In the genomic region with DNA sequence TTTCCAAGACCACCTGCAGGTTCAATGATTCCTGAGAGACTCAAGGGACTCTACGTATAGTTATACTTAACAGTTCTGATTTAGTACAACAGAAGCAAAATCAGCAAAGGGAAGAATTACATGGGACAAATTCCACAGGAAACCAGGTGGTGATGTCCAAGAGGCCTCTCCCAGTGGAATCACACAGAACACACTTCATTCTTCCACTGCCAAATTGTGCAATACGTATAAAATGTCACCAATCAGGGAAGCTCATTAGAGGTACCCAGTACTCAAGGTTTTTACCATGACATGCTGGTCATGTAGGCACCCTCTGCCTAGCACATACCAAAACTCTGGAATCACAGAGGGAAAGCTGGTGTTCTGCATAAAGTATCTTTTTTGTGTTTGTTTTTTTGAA, we compare ENCODE assay signal across 33 cellular contexts. TPM values are rescaled to one million over a fixed set of nuclear protein-coding genes. Genes with fewer than 3 reads are reported as not detected.
"Had no signal": no experiment of that assay in that cellular context is flagged by ENCODE, and none has a peak within 500 bp of the region (broad histone marks: within the 10 kb centered on the region; RNA-seq: fewer than 3 reads in every experiment).

No MANE protein-coding gene starts in this region.

- H3K9me3 Mint-ChIP-seq: activated B cell treated with CpG ODN at 0.5 μM for 24 hours; activated CD8-positive, alpha-beta T cell treated with anti-CD3 and anti-CD28 coated beads for 36 hours; activated T-helper 1 cell treated with anti-CD3 and anti-CD28 coated beads, Interleukin-12 subunit alpha, Interleukin-12 subunit beta, Interleukin-2, Interleukin-4 antibody, amounts not matched to agents 30 ng/mL and 10 ng/mL and 1 ng/mL, durations not matched to agents 14 hours and 24 hours and 36 hours; activated T-helper 2 cell treated with anti-CD3 and anti-CD28 coated beads, Interferon-gamma antibody, Interleukin-2, Interleukin-4, amounts not matched to agents 10 μg/mL and 5 μg/mL and 100 μg/mL, durations not matched to agents 14 hours and 24 hours and 36 hours; central memory CD8-positive, alpha-beta T cell; dendritic cell treated with granulocyte-macrophage colony-stimulating factor and Interleukin-4, amounts not matched to agents 40 ng/mL and 50 ng/mL, for 4 days; endodermal cell; T-cell; T-helper 1 cell treated with Interleukin-12 subunit alpha and Interleukin-12 subunit beta and Interleukin-4 antibody, amounts not matched to agents 30 μg/mL and 1 μg/mL, for 36 hours; T-helper 2 cell treated with Interferon-gamma antibody and Interleukin-4, amounts not matched to agents 5 μg/mL and 100 μg/mL, for 36 hours had no signal

- DNase-seq: activated B cell treated with CpG ODN at 0.5 μM for 24 hours; activated CD4-positive, alpha-beta T cell treated with anti-CD3 and anti-CD28 coated beads for 48 hours; activated CD4-positive, alpha-beta T cell treated with anti-CD3 and anti-CD28 coated beads, Interleukin-2, amount 50 U/mL, for 1 hour; activated CD4-positive, alpha-beta T cell treated with anti-CD3 and anti-CD28 coated beads, Interleukin-2, amount 50 U/mL, for 48 hours; activated CD8-positive, alpha-beta memory T cell treated with anti-CD3 and anti-CD28 coated beads for 24 hours; activated CD8-positive, alpha-beta T cell treated with anti-CD3 and anti-CD28 coated beads for 36 hours; activated naive CD4-positive, alpha-beta T cell treated with anti-CD3 and anti-CD28 coated beads, Interleukin-2, amount 50 U/mL, for 16 hours; activated T-cell treated with anti-CD3 and anti-CD28 coated beads, Interleukin-2, amount 50 U/mL, for 48 hours; amniotic stem cell; anterior cingulate cortex; brain microvascular endothelial cell; effector memory CD4-positive, alpha-beta T cell; endodermal cell; foreskin fibroblast; T-cell; T1000; WERI-Rb-1 had no signal

- FAIRE-seq: astrocyte, bronchial epithelial cell, frontal cortex had no signal

- H3K4me1 Mint-ChIP-seq: central memory CD8-positive, alpha-beta T cell had no signal

- H3K4me3 Mint-ChIP-seq: activated B cell treated with CpG ODN at 0.5 μM for 24 hours; activated CD8-positive, alpha-beta T cell treated with anti-CD3 and anti-CD28 coated beads for 36 hours; activated naive CD8-positive, alpha-beta T cell; activated T-helper 1 cell treated with anti-CD3 and anti-CD28 coated beads, Interleukin-12 subunit alpha, Interleukin-12 subunit beta, Interleukin-2, Interleukin-4 antibody, amounts not matched to agents 30 ng/mL and 10 ng/mL and 1 ng/mL, durations not matched to agents 14 hours and 24 hours and 36 hours; central memory CD8-positive, alpha-beta T cell; dendritic cell treated with granulocyte-macrophage colony-stimulating factor and Interleukin-4, amounts not matched to agents 40 ng/mL and 50 ng/mL, for 4 days; endodermal cell; T-cell; T-helper 1 cell treated with Interleukin-12 subunit alpha and Interleukin-12 subunit beta and Interleukin-4 antibody, amounts not matched to agents 30 μg/mL and 1 μg/mL, for 36 hours; T-helper 2 cell treated with Interferon-gamma antibody and Interleukin-4, amounts not matched to agents 5 μg/mL and 100 μg/mL, for 36 hours had no signal

- H3K27me3 Mint-ChIP-seq: activated B cell treated with CpG ODN at 0.5 μM for 24 hours; activated CD8-positive, alpha-beta T cell treated with anti-CD3 and anti-CD28 coated beads for 36 hours; activated naive CD8-positive, alpha-beta T cell; central memory CD8-positive, alpha-beta T cell; dendritic cell treated with granulocyte-macrophage colony-stimulating factor and Interleukin-4, amounts not matched to agents 40 ng/mL and 50 ng/mL, for 4 days; T-cell had no signal

- H3K27ac Mint-ChIP-seq: activated B cell treated with CpG ODN at 0.5 μM for 24 hours; activated CD8-positive, alpha-beta T cell treated with anti-CD3 and anti-CD28 coated beads for 36 hours; activated naive CD8-positive, alpha-beta T cell; activated T-helper 1 cell treated with anti-CD3 and anti-CD28 coated beads, Interleukin-12 subunit alpha, Interleukin-12 subunit beta, Interleukin-2, Interleukin-4 antibody, amounts not matched to agents 30 ng/mL and 10 ng/mL and 1 ng/mL, durations not matched to agents 14 hours and 24 hours and 36 hours; activated T-helper 2 cell treated with anti-CD3 and anti-CD28 coated beads, Interferon-gamma antibody, Interleukin-2, Interleukin-4, amounts not matched to agents 10 μg/mL and 5 μg/mL and 100 μg/mL, durations not matched to agents 14 hours and 24 hours and 36 hours; dendritic cell treated with granulocyte-macrophage colony-stimulating factor and Interleukin-4, amounts not matched to agents 40 ng/mL and 50 ng/mL, for 4 days; endodermal cell; T-helper 1 cell treated with Interleukin-12 subunit alpha and Interleukin-12 subunit beta and Interleukin-4 antibody, amounts not matched to agents 30 μg/mL and 1 μg/mL, for 36 hours; T-helper 2 cell treated with Interferon-gamma antibody and Interleukin-4, amounts not matched to agents 5 μg/mL and 100 μg/mL, for 36 hours had no signal

- ATAC-seq: activated CD4-positive, CD25-positive, alpha-beta regulatory T cell treated with anti-CD3 and anti-CD28 coated beads, Interleukin-2, amount 50 U/mL, for 24 hours; activated CD8-positive, alpha-beta T cell treated with anti-CD3 and anti-CD28 coated beads for 36 hours; esophagus mucosa; T-cell had no signal

- H3K27ac ChIP-seq: brain microvascular endothelial cell, coronary artery, dorsolateral prefrontal cortex, WERI-Rb-1 had no signal

- H3K27me3 ChIP-seq: brain microvascular endothelial cell, dorsolateral prefrontal cortex had no signal

- H3K4me3 ChIP-seq: coronary artery, dorsolateral prefrontal cortex had no signal

RNA-seq across cellular contexts. Expression of gene SH2D6, which starts 30.8 kb away (rescaled TPM):
- total RNA-seq: bronchial epithelial cell, cardiac septum, epithelial cell of proximal tubule had no signal
